8 cellular contexts compared by ENCODE assay signal in genomic region chr6:89369009-89369408, GRCh38. TPM values are rescaled to one million over a fixed set of nuclear protein-coding genes. Genes with fewer than 3 reads are reported as not detected.
DNase-seq lines count a peak whose midpoint lies in the region; ATAC-seq and TF ChIP-seq lines count a peak whose summit lies in the region.

No MANE protein-coding gene starts in this region.

- TF ChIP-seq POLR2A in spleen (IDR thresholded peaks at IDR 0.05), result no peak

- no peak for DNase-seq in GM13977 (ENCODE audit: low spot score)
- DNase-seq in UCSD-AML1 (lab: John Stamatoyannopoulos, UW; ENCODE audit: unreplicated experiment), result peak; percentile 9
- peak; percentile 59 for DNase-seq in left ventricle myocardium inferior
- no peak for DNase-seq in spleen
- DNase-seq in SKM-1 treated with dmso at 0.1 percent for 144 hours (lab: John Stamatoyannopoulos, UW; ENCODE audit: unreplicated experiment), result no peak

- 18 to 21% (median 18%) methylated on average over 7 of the region's 7 CpGs for WGBS in spleen, 5 donors

- H3K36me3 ChIP-seq in left ventricle myocardium inferior (no peaks in the 10 kb centered on the region), spleen (no peaks in the 10 kb centered on the region)

- in situ Hi-C loops in GM13977 (cut with MboI; ENCODE audit: low pct_unique_long_range_greater_than_20kb, low sequenced_read_pairs, unreplicated experiment), result no loop called here

- TF ChIP-seq CTCF in GM13977 (IDR thresholded peaks at IDR 0.05; ENCODE audit: extremely low read depth, insufficient read depth, missing control alignments) (peak; percentile 26), left ventricle myocardium inferior (IDR thresholded peaks at IDR 0.05; ENCODE audit: borderline replicate concordance) (peak; percentile 75), spleen (IDR thresholded peaks at IDR 0.05 in 8 of 11, conservative IDR thresholded peaks at IDR 0.05 in 3 of 11) (peak in 7 of 11 experiments; percentile 17 to 52 (median 38))

- H3K9me3 ChIP-seq in left ventricle myocardium inferior (replicated peaks), result no peaks in the 10 kb centered on the region
- no peaks in the 10 kb centered on the region for H3K9me3 ChIP-seq in spleen

- H3K4me3 ChIP-seq in left ventricle myocardium inferior (no peak overlapping the region), spleen (no peak overlapping the region)

- intact Hi-C loops in left ventricle myocardium inferior (cut with micrococcal nuclease) (loop anchor here (10.0 kb wide), 1 partner anchor 54 kb away; the partner anchor contains the start of gene GABRR2), spleen (cut with DNase I; ENCODE audit: low total_unique reads) (no loop called here)

- H3K4me1 ChIP-seq in left ventricle myocardium inferior (peaks cover 46% of the 10 kb centered on the region), spleen (peaks cover 3 to 51% (median 28%) of the 10 kb centered on the region in 6 donors)

- ATAC-seq in GM18873 (IDR thresholded peaks at IDR 0.05; ENCODE audit: low FRiP score, unreplicated experiment) (no peak), GM18517 (IDR thresholded peaks at IDR 0.05; ENCODE audit: unreplicated experiment) (no peak), HG03571 (IDR thresholded peaks at IDR 0.05; ENCODE audit: unreplicated experiment) (no peak)

- H3K27ac ChIP-seq in left ventricle myocardium inferior (replicated peaks), result peak overlapping the region; percentile 40
- H3K27ac ChIP-seq in spleen, result peak overlapping the region in 1 of 8 donors; percentile 3

- H3K27me3 ChIP-seq in left ventricle myocardium inferior (ENCODE audit: low read depth), result no peaks in the 10 kb centered on the region
- H3K27me3 ChIP-seq in spleen (replicated peaks in 1 of 7), result no peaks in the 10 kb centered on the region

RNA-seq across cellular contexts. Expression of gene UBE2J1, which starts 16.5 kb away (rescaled TPM):
- total RNA-seq in left ventricle myocardium inferior (13.1 TPM), spleen (100 to 1,000 TPM in 1 of 7 donors, 10 to 100 TPM in 6; 69.7 to 115 (median 72.9) TPM)
- 10 to 100 TPM; 48.3 to 62.3 (median 49.2) TPM for polyA plus RNA-seq in spleen

RNA-seq across cellular contexts. Expression of gene RRAGD, which starts 43.1 kb away (rescaled TPM):
- total RNA-seq in left ventricle myocardium inferior (123 TPM), spleen (10 to 100 TPM; 11.0 to 26.5 (median 18.5) TPM)
- polyA plus RNA-seq in spleen, result 1 to 10 TPM; 3.1 to 7.9 (median 4.6) TPM

RNA-seq across cellular contexts. Expression of gene GABRR2, which starts 53.9 kb away (rescaled TPM):
- total RNA-seq in left ventricle myocardium inferior (0.69 TPM), spleen (10 to 100 TPM in 1 of 7 donors, 1 to 10 TPM in 6; 1.7 to 13.0 (median 4.9) TPM)
- polyA plus RNA-seq in spleen, result under 1 TPM; 0.32 to 0.48 (median 0.33) TPM

Comparison
In these comparisons a context has a peak if more than half of its experiments do, and no peak if none do; other contexts are left out.
1. DNase-seq: peak in UCSD-AML1 (single experiment) and left ventricle myocardium inferior (single experiment); none in GM13977 (single experiment), spleen (single experiment) and SKM-1 treated with dmso at 0.1 percent for 144 hours (single experiment).
2. Peak in every context shown above with its lines, with median percentiles within 50 percentile points of each other: CTCF ChIP-seq.